ENCODE assay signal across 1 cellular context in the genomic region with DNA sequence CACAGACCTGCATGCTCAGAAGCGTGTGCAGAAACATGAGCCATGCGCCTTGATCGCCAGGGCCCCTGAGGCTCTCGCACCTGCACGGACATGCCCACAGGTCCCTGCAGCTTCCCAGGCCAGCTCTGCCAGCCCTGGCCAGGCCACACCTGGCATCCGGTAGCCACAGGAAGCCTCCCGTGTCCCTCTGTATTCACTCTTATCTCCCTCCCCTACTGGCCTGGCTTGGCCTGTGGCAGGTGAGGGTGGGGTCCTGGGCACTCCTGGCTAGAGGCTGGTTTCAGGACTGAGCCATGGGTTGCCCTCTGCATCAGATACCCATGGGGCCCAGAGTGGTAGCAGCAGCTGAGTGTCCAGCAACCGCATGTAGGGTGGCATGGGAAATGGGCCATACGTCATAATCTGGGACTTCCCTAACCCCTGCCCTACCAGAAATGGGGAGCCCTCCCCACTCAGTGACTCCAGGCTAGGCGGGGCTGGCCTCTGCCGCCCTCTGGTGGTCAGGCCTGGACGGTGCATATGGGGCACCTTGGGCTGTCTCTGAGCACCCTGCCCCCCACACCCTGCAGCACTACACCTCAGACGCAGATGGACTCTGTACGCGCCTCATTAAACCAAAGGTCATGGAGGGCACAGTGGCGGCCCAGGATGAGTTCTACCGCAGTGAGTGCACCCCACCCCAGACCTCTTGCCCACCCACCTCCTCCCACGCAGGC.
A peak's percentile ranks its signal among the peaks of the same experiment; 100 is the strongest.
TF ChIP-seq lines count a peak whose summit lies in the region.

No MANE protein-coding gene starts in this region.

TF ChIP-seq in HEK293, 187 proteins besides CTCF, POLR2A, EP300 and RAD21 (continued from another document and continues in another):
- TF ChIP-seq PRDM2 (tag by site-specific recombination; IDR thresholded peaks at IDR 0.05; ENCODE audit: borderline replicate concordance) (no peak), GLIS1 (tag by site-specific recombination; IDR thresholded peaks at IDR 0.05) (peak; percentile 23; the same call in 1 of the 2 replicates), ZNF600 (tag by site-specific recombination; IDR thresholded peaks at IDR 0.05) (peak; percentile 45; the same call in 1 of the 2 replicates), REPIN1 (tag by site-specific recombination; IDR thresholded peaks at IDR 0.05; ENCODE audit: low read depth) (no peak), KLF9 (tag by site-specific recombination; IDR thresholded peaks at IDR 0.05; ENCODE audit: low read depth) (no peak), KLF16 (tag by site-specific recombination; IDR thresholded peaks at IDR 0.05) (peak; percentile 71), SCRT2 (tag by site-specific recombination; IDR thresholded peaks at IDR 0.05) (peak; percentile 54), ZNF629 (tag by site-specific recombination; IDR thresholded peaks at IDR 0.05) (peak; percentile 81), SALL2 (tag by site-specific recombination; IDR thresholded peaks at IDR 0.05; ENCODE audit: borderline replicate concordance) (no peak), YY1 (tag by site-specific recombination; IDR thresholded peaks at IDR 0.05) (no peak), ZNF654 (tag by site-specific recombination; IDR thresholded peaks at IDR 0.05; ENCODE audit: low read depth) (peak; percentile 57), ZNF362 (tag by site-specific recombination; IDR thresholded peaks at IDR 0.05) (no peak), ZFP69B (tag by site-specific recombination; IDR thresholded peaks at IDR 0.05) (peak; percentile 58; the same call in 1 of the 2 replicates), ZNF184 (tag by site-specific recombination; IDR thresholded peaks at IDR 0.05) (peak; percentile 17; the same call in 1 of the 2 replicates), KLF8 (tag by site-specific recombination; IDR thresholded peaks at IDR 0.05) (peak; percentile 48; the same call in 1 of the 2 replicates), PRDM10 (tag by site-specific recombination; IDR thresholded peaks at IDR 0.05) (0 out of 2 replicates have a peak, but pooled peaks have one; percentile 24), ZNF324 (tag by site-specific recombination; IDR thresholded peaks at IDR 0.05) (0 out of 2 replicates have a peak, but pooled peaks have one; percentile 54), ZNF133 (tag by site-specific recombination; IDR thresholded peaks at IDR 0.05) (no peak), ZNF114 (tag by site-specific recombination; IDR thresholded peaks at IDR 0.05) (no peak), ZNF10 (tag by site-specific recombination; IDR thresholded peaks at IDR 0.05) (0 out of 2 replicates have a peak, but pooled peaks have one; percentile 25), SP2 (tag by site-specific recombination; IDR thresholded peaks at IDR 0.05) (peak; percentile 38), ZNF76 (tag by site-specific recombination; IDR thresholded peaks at IDR 0.05; ENCODE audit: borderline replicate concordance, low read depth) (no peak), ATF2 (tag by site-specific recombination; IDR thresholded peaks at IDR 0.05; ENCODE audit: low read depth) (peak; percentile 53; the same call in 1 of the 2 replicates), ZNF146 (tag by site-specific recombination; IDR thresholded peaks at IDR 0.05) (no peak), ZSCAN30 (tag by site-specific recombination; IDR thresholded peaks at IDR 0.05) (peak; percentile 88), SP7 (tag by site-specific recombination; IDR thresholded peaks at IDR 0.05) (peak; percentile 66), ZNF776 (tag by site-specific recombination; IDR thresholded peaks at IDR 0.05; ENCODE audit: borderline replicate concordance) (no peak), HOXD13 (CRISPR knock-in tag; IDR thresholded peaks at IDR 0.05; ENCODE audit: borderline replicate concordance) (no peak)
- TF ChIP-seq, protein P1, sequence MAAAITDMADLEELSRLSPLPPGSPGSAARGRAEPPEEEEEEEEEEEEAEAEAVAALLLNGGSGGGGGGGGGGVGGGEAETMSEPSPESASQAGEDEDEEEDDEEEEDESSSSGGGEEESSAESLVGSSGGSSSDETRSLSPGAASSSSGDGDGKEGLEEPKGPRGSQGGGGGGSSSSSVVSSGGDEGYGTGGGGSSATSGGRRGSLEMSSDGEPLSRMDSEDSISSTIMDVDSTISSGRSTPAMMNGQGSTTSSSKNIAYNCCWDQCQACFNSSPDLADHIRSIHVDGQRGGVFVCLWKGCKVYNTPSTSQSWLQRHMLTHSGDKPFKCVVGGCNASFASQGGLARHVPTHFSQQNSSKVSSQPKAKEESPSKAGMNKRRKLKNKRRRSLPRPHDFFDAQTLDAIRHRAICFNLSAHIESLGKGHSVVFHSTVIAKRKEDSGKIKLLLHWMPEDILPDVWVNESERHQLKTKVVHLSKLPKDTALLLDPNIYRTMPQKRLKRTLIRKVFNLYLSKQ (tag by site-specific recombination; IDR thresholded peaks at IDR 0.05; ENCODE audit: borderline replicate concordance) = no peak
- TF ChIP-seq, protein P2, sequence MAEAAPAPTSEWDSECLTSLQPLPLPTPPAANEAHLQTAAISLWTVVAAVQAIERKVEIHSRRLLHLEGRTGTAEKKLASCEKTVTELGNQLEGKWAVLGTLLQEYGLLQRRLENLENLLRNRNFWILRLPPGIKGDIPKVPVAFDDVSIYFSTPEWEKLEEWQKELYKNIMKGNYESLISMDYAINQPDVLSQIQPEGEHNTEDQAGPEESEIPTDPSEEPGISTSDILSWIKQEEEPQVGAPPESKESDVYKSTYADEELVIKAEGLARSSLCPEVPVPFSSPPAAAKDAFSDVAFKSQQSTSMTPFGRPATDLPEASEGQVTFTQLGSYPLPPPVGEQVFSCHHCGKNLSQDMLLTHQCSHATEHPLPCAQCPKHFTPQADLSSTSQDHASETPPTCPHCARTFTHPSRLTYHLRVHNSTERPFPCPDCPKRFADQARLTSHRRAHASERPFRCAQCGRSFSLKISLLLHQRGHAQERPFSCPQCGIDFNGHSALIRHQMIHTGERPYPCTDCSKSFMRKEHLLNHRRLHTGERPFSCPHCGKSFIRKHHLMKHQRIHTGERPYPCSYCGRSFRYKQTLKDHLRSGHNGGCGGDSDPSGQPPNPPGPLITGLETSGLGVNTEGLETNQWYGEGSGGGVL (tag by site-specific recombination; IDR thresholded peaks at IDR 0.05) = no peak
- TF ChIP-seq, protein P3, sequence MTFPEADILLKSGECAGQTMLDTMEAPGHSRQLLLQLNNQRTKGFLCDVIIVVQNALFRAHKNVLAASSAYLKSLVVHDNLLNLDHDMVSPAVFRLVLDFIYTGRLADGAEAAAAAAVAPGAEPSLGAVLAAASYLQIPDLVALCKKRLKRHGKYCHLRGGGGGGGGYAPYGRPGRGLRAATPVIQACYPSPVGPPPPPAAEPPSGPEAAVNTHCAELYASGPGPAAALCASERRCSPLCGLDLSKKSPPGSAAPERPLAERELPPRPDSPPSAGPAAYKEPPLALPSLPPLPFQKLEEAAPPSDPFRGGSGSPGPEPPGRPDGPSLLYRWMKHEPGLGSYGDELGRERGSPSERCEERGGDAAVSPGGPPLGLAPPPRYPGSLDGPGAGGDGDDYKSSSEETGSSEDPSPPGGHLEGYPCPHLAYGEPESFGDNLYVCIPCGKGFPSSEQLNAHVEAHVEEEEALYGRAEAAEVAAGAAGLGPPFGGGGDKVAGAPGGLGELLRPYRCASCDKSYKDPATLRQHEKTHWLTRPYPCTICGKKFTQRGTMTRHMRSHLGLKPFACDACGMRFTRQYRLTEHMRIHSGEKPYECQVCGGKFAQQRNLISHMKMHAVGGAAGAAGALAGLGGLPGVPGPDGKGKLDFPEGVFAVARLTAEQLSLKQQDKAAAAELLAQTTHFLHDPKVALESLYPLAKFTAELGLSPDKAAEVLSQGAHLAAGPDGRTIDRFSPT (tag by site-specific recombination; IDR thresholded peaks at IDR 0.05) = peak; percentile 81; the same call in 1 of the 2 replicates
- TF ChIP-seq, protein P4, sequence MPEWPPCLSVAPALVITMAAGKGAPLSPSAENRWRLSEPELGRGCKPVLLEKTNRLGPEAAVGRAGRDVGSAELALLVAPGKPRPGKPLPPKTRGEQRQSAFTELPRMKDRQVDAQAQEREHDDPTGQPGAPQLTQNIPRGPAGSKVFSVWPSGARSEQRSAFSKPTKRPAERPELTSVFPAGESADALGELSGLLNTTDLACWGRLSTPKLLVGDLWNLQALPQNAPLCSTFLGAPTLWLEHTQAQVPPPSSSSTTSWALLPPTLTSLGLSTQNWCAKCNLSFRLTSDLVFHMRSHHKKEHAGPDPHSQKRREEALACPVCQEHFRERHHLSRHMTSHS (tag by site-specific recombination; IDR thresholded peaks at IDR 0.05) = no peak
